In genomic region chrX:106035064-106035463, GRCh38 we compare ENCODE assay signal across 13 cellular contexts. TPM values are rescaled to one million over a fixed set of nuclear protein-coding genes. Genes with fewer than 3 reads are reported as not detected.
DNase-seq lines count a peak whose midpoint lies in the region; ATAC-seq, FAIRE-seq and TF ChIP-seq lines count a peak whose summit lies in the region.
"Had no signal": no experiment of that assay in that cellular context is flagged by ENCODE, and none has a peak within 500 bp of the region (broad histone marks: within the 10 kb centered on the region; RNA-seq: fewer than 3 reads in every experiment).

No MANE protein-coding gene starts in this region.

- no peak for TF ChIP-seq POLR2A in K562 (conservative IDR thresholded peaks at IDR 0.05)

- no peak for FAIRE-seq in K562 (lab: Jason Lieb, UNC)

- WGBS in K562 (ENCODE audit: insufficient coverage, low coverage, missing lambda C conversion rate): 0% methylated on average over 1 of the region's 2 CpGs

- no peaks in the 10 kb centered on the region for H3K27me3 ChIP-seq in K562 (ENCODE audit: control insufficient read depth in 2 of 2, insufficient read depth in 2 of 2, low read length in 2 of 2)

- H3K4me3 ChIP-seq in LNCaP clone FGC (ENCODE audit: low read depth, low read length) (no peak overlapping the region), K562 (no peak overlapping the region)
- H3K4me3 ChIP-seq: dorsolateral prefrontal cortex had no signal

- H3K9me3 ChIP-seq in K562 (replicated peaks; ENCODE audit: control insufficient read depth, insufficient read depth, low read depth, low read length): no peaks in the 10 kb centered on the region

- ATAC-seq in K562 (no peak), GM21786 (IDR thresholded peaks at IDR 0.05; ENCODE audit: unreplicated experiment) (no peak)
- ATAC-seq: activated CD8-positive, alpha-beta T cell treated with anti-CD3 and anti-CD28 coated beads for 36 hours; T-helper 17 cell had no signal

- POLR2A ChIA-PET in K562 (lab: Yijun Ruan, JAX) (no interaction called here), RWPE1 (lab: Yijun Ruan, JAX; ENCODE audit: low non-redundant PET) (no interaction called here)

- in situ Hi-C loops in K562 (cut with MboI): no loop called here

- no peak overlapping the region for H2AFZ ChIP-seq in K562 (ENCODE audit: low read depth, low read length)

- CTCF ChIA-PET in K562 (lab: Yijun Ruan, JAX; ENCODE audit: low intra/inter-chr PET ratio): no interaction called here
- CTCF ChIA-PET in RWPE1 (lab: Yijun Ruan, JAX): no interaction called here

- peak in 1 of 2 experiments; percentile 36; a peak in 1 of 4 replicates for TF ChIP-seq RAD21 in K562 (CRISPR knock-in tag; conservative IDR thresholded peaks at IDR 0.05 in 1 of 2, IDR thresholded peaks at IDR 0.05 in 1 of 2)

- TF ChIP-seq CTCF in GM12874 (IDR thresholded peaks at IDR 0.05; ENCODE audit: insufficient read depth, low read depth, low read length) (peak; percentile 18; the same call in 1 of the 2 replicates), LNCaP clone FGC (IDR thresholded peaks at IDR 0.05; ENCODE audit: control insufficient read depth, extremely low read depth, insufficient read depth) (peak; percentile 54), K562 (IDR thresholded peaks at IDR 0.05 in 2 of 3, conservative IDR thresholded peaks at IDR 0.05 in 1 of 3; ENCODE audit: insufficient read depth in 2 of 3, low read depth in 1 of 3, low read length in 3 of 3) (peak in 2 of 3 experiments; percentile 14 to 24; a peak in 1 of 6 replicates), RWPE1 (conservative IDR thresholded peaks at IDR 0.05; ENCODE audit: low read depth) (no peak)

- no peaks in the 10 kb centered on the region for H3K36me3 ChIP-seq in K562 (ENCODE audit: control insufficient read depth, insufficient read depth, low read length)

- no TSS peak for BruUV-seq in K562 (replicated peaks; lab: Mats Ljungman, UMichigan)

- no peak for TF ChIP-seq EP300 in K562 (IDR thresholded peaks at IDR 0.05; ENCODE audit: low read length)

- no peaks in the 10 kb centered on the region for H3K79me2 ChIP-seq in K562 (ENCODE audit: control insufficient read depth, insufficient read depth, low read length)

- DNase-seq in LNCaP clone FGC (ENCODE audit: low read depth) (no peak), K562 (ENCODE audit: extremely low read depth in 1 of 4, low spot score in 3 of 4) (no peak), myocyte (ENCODE audit: low read depth) (peak; percentile 5), RWPE1 (ENCODE audit: low spot score) (no peak), GDM1 (lab: John Stamatoyannopoulos, UW) (no peak)
- DNase-seq: activated CD8-positive, alpha-beta T cell treated with anti-CD3 and anti-CD28 coated beads for 36 hours; COR-L47; dorsolateral prefrontal cortex; T-helper 17 cell had no signal

- H3K4me1 ChIP-seq in K562 (replicated peaks in 1 of 2; ENCODE audit: control insufficient read depth in 2 of 2, insufficient read depth in 2 of 2, low read length in 2 of 2): no peaks in the 10 kb centered on the region

- H3K4me2 ChIP-seq in K562 (ENCODE audit: insufficient read depth, low read length): no peak overlapping the region

- intact Hi-C loops in K562 (cut with micrococcal nuclease): no loop called here

- H3K9ac ChIP-seq in K562 (ENCODE audit: insufficient read depth in 1 of 2, low read depth in 2 of 2, low read length in 2 of 2): no peak overlapping the region

- H4K20me1 ChIP-seq in K562 (replicated peaks; ENCODE audit: control insufficient read depth, insufficient read depth, low read length): no peaks in the 10 kb centered on the region

- H3K27ac ChIP-seq in K562 (ENCODE audit: extremely low read depth, low read depth, low read length) (no peak overlapping the region), RWPE1 (no peak overlapping the region)
- H3K27ac ChIP-seq: dorsolateral prefrontal cortex had no signal

- H3K9me1 ChIP-seq in K562 (ENCODE audit: control insufficient read depth, insufficient read depth, low read length): no peaks in the 10 kb centered on the region

TF ChIP-seq in K562, 482 proteins besides CTCF, POLR2A, EP300 and RAD21 (continues in another document):
- TF ChIP-seq FOXK2 (conservative IDR thresholded peaks at IDR 0.05 in 1 of 2, IDR thresholded peaks at IDR 0.05 in 1 of 2; ENCODE audit: low read depth in 2 of 2): no peak
- TF ChIP-seq MEF2A (IDR thresholded peaks at IDR 0.05; ENCODE audit: control insufficient read depth, low read depth, low read length): no peak
- no peak for TF ChIP-seq NR4A1 (CRISPR knock-in tag; IDR thresholded peaks at IDR 0.05)
- no peak for TF ChIP-seq NR4A1 (tag; IDR thresholded peaks at IDR 0.05)
- TF ChIP-seq ZNF76 (CRISPR knock-in tag; IDR thresholded peaks at IDR 0.05; ENCODE audit: borderline replicate concordance): no peak
- no peak for TF ChIP-seq CEBPZ (IDR thresholded peaks at IDR 0.05; ENCODE audit: borderline replicate concordance, low read depth, low read length)
- TF ChIP-seq ZNF277 (CRISPR knock-in tag; IDR thresholded peaks at IDR 0.05; ENCODE audit: borderline replicate concordance): no peak
- no peak for TF ChIP-seq SMAD2 (IDR thresholded peaks at IDR 0.05; ENCODE audit: low read depth, low read length)
- no peak for TF ChIP-seq CGGBP1 (CRISPR knock-in tag; IDR thresholded peaks at IDR 0.05)

RNA-seq across cellular contexts. Expression of gene SERPINA7, which starts 3.5 kb away (rescaled TPM):
- total RNA-seq in K562 (2011; cell fraction: chromatin; rRNA removed; ENCODE audit: low replicate concordance): not detected in 2 replicates
- not detected in 2 replicates for total RNA-seq in K562 (2011; cell fraction: nucleolus; rRNA removed)
- not detected in 2 replicates for total RNA-seq in K562 (2011; cell fraction: nucleoplasm; rRNA removed)
- not detected in 2 replicates for total RNA-seq in K562 (2014; rRNA removed)
- total RNA-seq in K562 (2014; rRNA removed; fragmentation: Illumina TruSeq; extraction: Trizol): not detected in 2 replicates
- not detected in 2 replicates for total RNA-seq in K562 (2015; rRNA removed; fragmentation: Illumina TruSeq; extraction: Trizol)
- total RNA-seq in K562 (2021): not detected in 2 replicates
- not detected in 2 replicates for polyA plus RNA-seq in K562 (2011; rRNA removed)
- polyA plus RNA-seq in K562 (2011; cell fraction: cytosol; rRNA removed): not detected in 2 replicates
- not detected in 2 replicates for polyA plus RNA-seq in K562 (2011; cell fraction: nucleus; rRNA removed)
- not detected in 2 replicates for polyA plus RNA-seq in K562 (2012)
- polyA plus RNA-seq in K562 (2014; fragmentation: Illumina TruSeq; extraction: Trizol): not detected in 2 replicates
- polyA plus RNA-seq in K562 (2014; fragmentation: Nextera tagmentation; extraction: Ambion mirVana): not detected
- polyA plus RNA-seq in K562 (2014; rRNA removed): not detected in 2 replicates
- polyA minus RNA-seq in K562 (2011; rRNA and poly(A)+ RNA removed): not detected in 2 replicates
- polyA minus RNA-seq in K562 (2011; cell fraction: cytosol; rRNA and poly(A)+ RNA removed): not detected in 2 replicates
- polyA minus RNA-seq in K562 (2011; cell fraction: nucleus; rRNA and poly(A)+ RNA removed): not detected in 2 replicates
- not detected in 2 replicates for total RNA-seq in myocyte
- not detected for polyA plus RNA-seq in myocyte (2012)
- total RNA-seq: activated CD8-positive, alpha-beta T cell treated with anti-CD3 and anti-CD28 coated beads for 36 hours; glomerular endothelial cell; pulmonary artery endothelial cell; T-helper 17 cell had no signal
